In genomic region chr1:228852511-228853088, GRCh38 we compare ENCODE assay signal across 19 cellular contexts.
"Had no signal": no experiment of that assay in that cellular context is flagged by ENCODE, and none has a peak within 500 bp of the region (broad histone marks: within the 10 kb centered on the region; RNA-seq: fewer than 3 reads in every experiment).

No MANE protein-coding gene starts in this region.

- H3K4me3 Mint-ChIP-seq: activated B cell treated with CpG ODN at 0.5 μM for 24 hours; activated CD8-positive, alpha-beta T cell treated with anti-CD3 and anti-CD28 coated beads for 36 hours; activated naive CD8-positive, alpha-beta T cell treated with anti-CD3 and anti-CD28 coated beads, Interleukin-2, amount 10 ng/mL, durations not matched to agents 7 days and 5 days; endodermal cell; naive B cell; type B pancreatic cell had no signal

- H3K27ac ChIP-seq: brain microvascular endothelial cell, heart left ventricle, right atrium auricular region had no signal

- H3K27ac Mint-ChIP-seq: activated B cell treated with CpG ODN at 0.5 μM for 24 hours; activated CD8-positive, alpha-beta T cell treated with anti-CD3 and anti-CD28 coated beads for 36 hours; activated naive CD8-positive, alpha-beta T cell treated with anti-CD3 and anti-CD28 coated beads, Interleukin-2, amount 10 ng/mL, durations not matched to agents 7 days and 5 days; endodermal cell; type B pancreatic cell had no signal

- H3K4me1 ChIP-seq: right atrium auricular region had no signal

- H3K36me3 Mint-ChIP-seq: activated naive CD8-positive, alpha-beta T cell treated with anti-CD3 and anti-CD28 coated beads, Interleukin-2, amount 10 ng/mL, durations not matched to agents 7 days and 5 days; type B pancreatic cell had no signal

- ATAC-seq: activated CD8-positive, alpha-beta T cell treated with anti-CD3 and anti-CD28 coated beads for 36 hours had no signal

- H3K27me3 ChIP-seq: brain microvascular endothelial cell, heart left ventricle, right atrium auricular region had no signal

- H3K4me3 ChIP-seq: heart left ventricle, lung, right atrium auricular region, skin epidermis had no signal

- H3K36me3 ChIP-seq: brain microvascular endothelial cell, heart left ventricle, right atrium auricular region had no signal

- DNase-seq: activated B cell treated with CpG ODN at 0.5 μM for 24 hours; activated CD4-positive, alpha-beta T cell treated with anti-CD3 and anti-CD28 coated beads for 48 hours; activated CD8-positive, alpha-beta T cell treated with anti-CD3 and anti-CD28 coated beads for 36 hours; activated naive CD4-positive, alpha-beta T cell; activated naive CD8-positive, alpha-beta T cell treated with anti-CD3 and anti-CD28 coated beads, Interleukin-2, amount 10 ng/mL, durations not matched to agents 7 days and 5 days; anterior cingulate cortex; brain microvascular endothelial cell; cerebellar nuclear complex; dermis blood vessel endothelial cell; endodermal cell; naive B cell; stimulated activated CD4-positive, alpha-beta T cell treated with anti-CD3 and anti-CD28 coated beads, Interleukin-4, amount 100 ng/mL, for 24 hours; stimulated activated naive CD4-positive, alpha-beta T cell treated with Interleukin-2 at 50 U/mL for 16 hours; T-helper 2 cell had no signal

- H3K27me3 Mint-ChIP-seq: activated CD8-positive, alpha-beta T cell treated with anti-CD3 and anti-CD28 coated beads for 36 hours; type B pancreatic cell had no signal
